Comparison of ENCODE assay signal across 15 cellular contexts in the genomic region with DNA sequence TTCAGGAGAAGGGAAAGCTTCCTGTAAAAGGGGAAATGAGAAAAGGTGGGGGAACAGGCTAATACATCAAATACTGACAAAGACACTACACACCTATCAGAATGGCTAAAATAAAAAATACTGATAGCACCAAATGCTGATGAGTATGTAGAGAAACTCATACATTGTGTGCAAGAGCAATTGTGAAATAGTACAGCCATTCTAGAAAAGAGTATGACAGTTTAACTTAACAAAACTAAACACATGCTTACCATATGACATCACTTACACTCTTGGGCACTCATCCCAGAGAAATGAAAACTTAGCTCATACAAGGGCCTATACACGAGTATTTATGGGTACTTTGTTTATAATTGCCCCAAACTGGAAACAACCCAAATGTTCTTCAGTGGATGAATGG. TPM values are rescaled to one million over a fixed set of nuclear protein-coding genes. Genes with fewer than 3 reads are reported as not detected.
A peak's percentile ranks its signal among the peaks of the same experiment; 100 is the strongest.
DNase-seq lines count a peak whose midpoint lies in the region; ATAC-seq and TF ChIP-seq lines count a peak whose summit lies in the region.
"Had no signal": no experiment of that assay in that cellular context is flagged by ENCODE, and none has a peak within 500 bp of the region (broad histone marks: within the 10 kb centered on the region; RNA-seq: fewer than 3 reads in every experiment).

No MANE protein-coding gene starts in this region.

- no peak overlapping the region for H3K27ac Mint-ChIP-seq in type B pancreatic cell
- no peak overlapping the region for H3K27ac Mint-ChIP-seq in activated naive CD4-positive, alpha-beta T cell treated with anti-CD3 and anti-CD28 coated beads, Interleukin-2, amount 10 ng/mL, durations not matched to agents 7 days and 5 days

- 11 to 38% (median 26%) methylated on average over 1 of the region's 1 CpG for WGBS in ovary, 3 donors

- H3K36me3 ChIP-seq in SJSA1 (peaks cover 82% of the 10 kb centered on the region), ovary (no peaks in the 10 kb centered on the region)

- peaks cover 48% of the 10 kb centered on the region for H3K36me3 Mint-ChIP-seq in type B pancreatic cell
- peaks cover 55% of the 10 kb centered on the region for H3K36me3 Mint-ChIP-seq in activated naive CD4-positive, alpha-beta T cell treated with anti-CD3 and anti-CD28 coated beads, Interleukin-2, amount 10 ng/mL, durations not matched to agents 7 days and 5 days

- no peak for TF ChIP-seq POLR2A in ovary (IDR thresholded peaks at IDR 0.05)

- H3K4me3 ChIP-seq in SJSA1 (no peak overlapping the region), ovary (no peak overlapping the region)
- H3K4me3 ChIP-seq: lower lobe of right lung, MG63 had no signal

- TF ChIP-seq EP300 in ovary (IDR thresholded peaks at IDR 0.05) = no peak

- no peaks in the 10 kb centered on the region for H3K4me1 Mint-ChIP-seq in type B pancreatic cell (ENCODE audit: unreplicated experiment)
- no peaks in the 10 kb centered on the region for H3K4me1 Mint-ChIP-seq in activated naive CD4-positive, alpha-beta T cell treated with anti-CD3 and anti-CD28 coated beads, Interleukin-2, amount 10 ng/mL, durations not matched to agents 7 days and 5 days

- H3K27me3 ChIP-seq in SJSA1 (replicated peaks) = no peaks in the 10 kb centered on the region
- H3K27me3 ChIP-seq in ovary = no peaks in the 10 kb centered on the region
- H3K27me3 ChIP-seq: MG63 had no signal

- no peaks in the 10 kb centered on the region for H3K9me3 ChIP-seq in SJSA1 (replicated peaks)
- H3K9me3 ChIP-seq in ovary = no peaks in the 10 kb centered on the region
- H3K9me3 ChIP-seq: lower lobe of right lung, MG63 had no signal

- H3K27me3 Mint-ChIP-seq in type B pancreatic cell = no peaks in the 10 kb centered on the region
- no peaks in the 10 kb centered on the region for H3K27me3 Mint-ChIP-seq in activated naive CD4-positive, alpha-beta T cell treated with anti-CD3 and anti-CD28 coated beads, Interleukin-2, amount 10 ng/mL, durations not matched to agents 7 days and 5 days

- DNase-seq in GM04503 (ENCODE audit: low read depth) (peak; percentile 50), SJSA1 (ENCODE audit: low read depth in 1 of 2, low spot score in 2 of 2) (peak in 1 of 2 experiments; percentile 36), pons (ENCODE audit: low spot score) (peak; percentile 29), type B pancreatic cell (ENCODE audit: extremely low spot score, unreplicated experiment) (no peak), ovary (no peak)
- no peak for DNase-seq in activated naive CD4-positive, alpha-beta T cell treated with anti-CD3 and anti-CD28 coated beads, Interleukin-2, amount 10 ng/mL, durations not matched to agents 7 days and 5 days
- DNase-seq: activated T-cell treated with anti-CD3 and anti-CD28 coated beads, Interleukin-2, amount 50 U/mL, for 1 hour; caudate nucleus; lower lobe of right lung; MG63; NCI-H345; posterior cingulate gyrus; RPMI8226 had no signal

- no peak overlapping the region for H3K4me3 Mint-ChIP-seq in type B pancreatic cell
- H3K4me3 Mint-ChIP-seq in activated naive CD4-positive, alpha-beta T cell treated with anti-CD3 and anti-CD28 coated beads, Interleukin-2, amount 10 ng/mL, durations not matched to agents 7 days and 5 days = no peak overlapping the region

- no peaks in the 10 kb centered on the region for H3K9me3 Mint-ChIP-seq in type B pancreatic cell
- H3K9me3 Mint-ChIP-seq in activated naive CD4-positive, alpha-beta T cell treated with anti-CD3 and anti-CD28 coated beads, Interleukin-2, amount 10 ng/mL, durations not matched to agents 7 days and 5 days = no peaks in the 10 kb centered on the region

- intact Hi-C loops in ovary (cut with DNase I) = no loop called here

- ATAC-seq in esophagus mucosa (peak; percentile 28), HG03095 (IDR thresholded peaks at IDR 0.05; ENCODE audit: unreplicated experiment) (no peak)
- ATAC-seq: lower lobe of right lung had no signal

- TF ChIP-seq CTCF in type B pancreatic cell (conservative IDR thresholded peaks at IDR 0.05) (no peak), ovary (IDR thresholded peaks at IDR 0.05) (no peak)

- CTCF ChIA-PET in activated naive CD4-positive, alpha-beta T cell treated with anti-CD3 and anti-CD28 coated beads, Interleukin-2, amount 10 ng/mL, durations not matched to agents 7 days and 5 days (lab: Charles Lee) = no interaction called here

- H3K4me1 ChIP-seq in SJSA1 (replicated peaks) (peaks cover 13% of the 10 kb centered on the region), ovary (ENCODE audit: insufficient read depth) (no peaks in the 10 kb centered on the region)
- H3K4me1 ChIP-seq: lower lobe of right lung had no signal

- H3K27ac ChIP-seq in SJSA1 (peak overlapping the region; percentile 37; the same call in 1 of the 2 replicates), ovary (no peak overlapping the region)
- H3K27ac ChIP-seq: lower lobe of right lung had no signal

RNA-seq across cellular contexts. Expression of gene ZNF638, which starts 53.4 kb away (rescaled TPM):
- 98.4 and 99.7 TPM in 2 replicates for total RNA-seq in SJSA1 (2014; rRNA removed; shearing (Covaris generic))
- total RNA-seq in esophagus mucosa (52.0 TPM), type B pancreatic cell (ENCODE audit: low replicate concordance) (118 and 149 TPM in 2 replicates), ovary (100 to 1,000 TPM; 122 to 160 (median 140) TPM)
- 10 to 100 TPM; 76.9 to 87.9 TPM for polyA plus RNA-seq in ovary

Comparison
In these comparisons a context has a peak if more than half of its experiments do, and no peak if none do; other contexts are left out.
1. DNase-seq: peak in GM04503 (single experiment) and pons (single experiment); none in type B pancreatic cell (single experiment), ovary (0 of 5) and activated naive CD4-positive, alpha-beta T cell treated with anti-CD3 and anti-CD28 coated beads, Interleukin-2, amount 10 ng/mL, durations not matched to agents 7 days and 5 days (single experiment).